26 cellular contexts compared by ENCODE assay signal in the genomic region with DNA sequence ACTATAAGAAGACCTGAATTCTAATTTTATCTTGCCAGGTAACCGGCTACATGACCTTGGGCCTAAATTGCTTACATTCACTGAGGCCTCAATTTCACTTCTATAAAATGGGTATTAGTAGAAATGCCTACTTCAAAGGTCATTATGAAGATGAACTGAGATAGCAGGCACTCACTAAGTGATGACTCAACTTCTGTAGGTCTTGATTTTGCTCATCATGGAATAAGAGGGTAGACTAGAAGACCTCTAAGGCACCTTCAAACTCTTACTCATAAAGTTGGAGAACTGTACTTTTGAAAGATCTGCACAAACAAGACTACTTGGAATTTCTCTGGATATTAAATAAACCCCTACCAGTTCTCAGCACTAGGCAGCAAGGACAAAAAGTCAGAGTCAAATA. TPM values are rescaled to one million over a fixed set of nuclear protein-coding genes. Genes with fewer than 3 reads are reported as not detected.
A peak's percentile ranks its signal among the peaks of the same experiment; 100 is the strongest.
DNase-seq lines count a peak whose midpoint lies in the region; ATAC-seq, FAIRE-seq and TF ChIP-seq lines count a peak whose summit lies in the region.
"Had no signal": no experiment of that assay in that cellular context is flagged by ENCODE, and none has a peak within 500 bp of the region (broad histone marks: within the 10 kb centered on the region; RNA-seq: fewer than 3 reads in every experiment).

No MANE protein-coding gene starts in this region.

- H3K4me1 ChIP-seq in KMS-11 (ENCODE audit: low read depth, poor library complexity, severe bottlenecking) (peaks cover 83% of the 10 kb centered on the region), GM12878 (ENCODE audit: control insufficient read depth, insufficient read depth, low read length) (peaks cover 4% of the 10 kb centered on the region; the same call in 1 of the 2 replicates)
- H3K4me1 ChIP-seq: BLaER1 treated with 17β-estradiol and CSF1 and Interleukin-3, amounts not matched to agents 10 nM and 100 nM had no signal

- H2AFZ ChIP-seq in KMS-11 (ENCODE audit: low read depth), result no peak overlapping the region
- H2AFZ ChIP-seq in GM12878 (ENCODE audit: control insufficient read depth, low read depth, low read length), result no peak overlapping the region

- H3K4me3 Mint-ChIP-seq in activated T-cell treated with anti-CD3 and anti-CD28 coated beads, Interleukin-2, amount 50 U/mL, for 24 hours, result no peak overlapping the region
- no peak overlapping the region for H3K4me3 Mint-ChIP-seq in activated T-helper 1 cell treated with anti-CD3 and anti-CD28 coated beads, Interleukin-12 subunit alpha, Interleukin-12 subunit beta, Interleukin-2, Interleukin-4 antibody, amounts not matched to agents 30 ng/mL and 10 ng/mL and 1 ng/mL, durations not matched to agents 14 hours and 24 hours and 36 hours
- H3K4me3 Mint-ChIP-seq: CD4-positive, alpha-beta memory T cell; IgD-negative memory B cell had no signal

- ATAC-seq in GM12878 (peak; percentile 26; the same call in 1 of the 3 replicates), GM18511 (IDR thresholded peaks at IDR 0.05; ENCODE audit: unreplicated experiment) (no peak)
- ATAC-seq: HCT116, Right ventricle myocardium inferior had no signal

- H3K9ac ChIP-seq in KMS-11, result no peak overlapping the region
- no peak overlapping the region for H3K9ac ChIP-seq in GM12878 (ENCODE audit: control insufficient read depth, insufficient read depth, low read length)
- H3K9ac ChIP-seq: BLaER1 treated with 17β-estradiol and CSF1 and Interleukin-3, amounts not matched to agents 10 nM and 100 nM had no signal

- H3K9me3 ChIP-seq in GM12878 (replicated peaks; ENCODE audit: control insufficient read depth, insufficient read depth, low read length), result no peaks in the 10 kb centered on the region
- H3K9me3 ChIP-seq: BLaER1 treated with 17β-estradiol and CSF1 and Interleukin-3, amounts not matched to agents 10 nM and 100 nM; SJCRH30 had no signal

- intact Hi-C loops in GM12878 (cut with micrococcal nuclease; ENCODE audit: unreplicated experiment), result no loop called here
- intact Hi-C loops in activated T-helper 1 cell treated with anti-CD3 and anti-CD28 coated beads, Interleukin-12 subunit alpha, Interleukin-12 subunit beta, Interleukin-2, Interleukin-4 antibody, amounts not matched to agents 30 ng/mL and 10 ng/mL and 1 ng/mL, durations not matched to agents 14 hours and 24 hours and 36 hours (cut with micrococcal nuclease), result no loop called here

- no peaks in the 10 kb centered on the region for H3K9me3 Mint-ChIP-seq in activated T-cell treated with anti-CD3 and anti-CD28 coated beads, Interleukin-2, amount 50 U/mL, for 24 hours
- no peaks in the 10 kb centered on the region for H3K9me3 Mint-ChIP-seq in activated T-helper 1 cell treated with anti-CD3 and anti-CD28 coated beads, Interleukin-12 subunit alpha, Interleukin-12 subunit beta, Interleukin-2, Interleukin-4 antibody, amounts not matched to agents 30 ng/mL and 10 ng/mL and 1 ng/mL, durations not matched to agents 14 hours and 24 hours and 36 hours
- H3K9me3 Mint-ChIP-seq: IgD-negative memory B cell had no signal

- no TSS peak for BruUV-seq in GM12878 (replicated peaks; lab: Mats Ljungman, UMichigan)

- TF ChIP-seq CTCF in KMS-11 (conservative IDR thresholded peaks at IDR 0.05; ENCODE audit: low read depth, low read length) (no peak), GM12878 (IDR thresholded peaks at IDR 0.05 in 2 of 3, conservative IDR thresholded peaks at IDR 0.05 in 1 of 3; ENCODE audit: control insufficient read depth in 2 of 3, extremely low read depth in 1 of 3, insufficient read depth in 1 of 3, low read depth in 3 of 3, low read length in 3 of 3) (no peak)

- H3K4me1 Mint-ChIP-seq in activated T-cell treated with anti-CD3 and anti-CD28 coated beads, Interleukin-2, amount 50 U/mL, for 24 hours (ENCODE audit: low read depth), result peaks cover 22% of the 10 kb centered on the region
- H3K4me1 Mint-ChIP-seq in activated T-helper 1 cell treated with anti-CD3 and anti-CD28 coated beads, Interleukin-12 subunit alpha, Interleukin-12 subunit beta, Interleukin-2, Interleukin-4 antibody, amounts not matched to agents 30 ng/mL and 10 ng/mL and 1 ng/mL, durations not matched to agents 14 hours and 24 hours and 36 hours (ENCODE audit: low read depth), result no peaks in the 10 kb centered on the region
- H3K4me1 Mint-ChIP-seq: CD4-positive, alpha-beta memory T cell; IgD-negative memory B cell had no signal

- WGBS in GM12878 (ENCODE audit: insufficient coverage, insufficient replicate concordance, low lambda C conversion rate, missing lambda C conversion rate), result 0% methylated on average over 1 of the region's 1 CpG

- TF ChIP-seq POLR2A in GM12878 (IDR thresholded peaks at IDR 0.05; ENCODE audit: low read depth, low read length), result no peak

- no peaks in the 10 kb centered on the region for H3K27me3 ChIP-seq in KMS-11 (ENCODE audit: insufficient read depth, low read depth)
- H3K27me3 ChIP-seq in GM12878 (replicated peaks in 1 of 2; ENCODE audit: control insufficient read depth in 2 of 2, insufficient read depth in 2 of 2, low read length in 1 of 2), result no peaks in the 10 kb centered on the region; a peak in 1 of 4 replicates
- H3K27me3 ChIP-seq: BLaER1 treated with 17β-estradiol and CSF1 and Interleukin-3, amounts not matched to agents 10 nM and 100 nM; SJCRH30 had no signal

- H4K20me1 ChIP-seq in KMS-11 (ENCODE audit: insufficient read depth) (no peaks in the 10 kb centered on the region), GM12878 (ENCODE audit: control insufficient read depth, insufficient read depth) (no peaks in the 10 kb centered on the region)
- H4K20me1 ChIP-seq: BLaER1 treated with 17β-estradiol and CSF1 and Interleukin-3, amounts not matched to agents 10 nM and 100 nM had no signal

- H3K4me2 ChIP-seq in KMS-11 (peak overlapping the region; percentile 17; the same call in 1 of the 2 replicates), GM12878 (ENCODE audit: control insufficient read depth, insufficient read depth) (no peak overlapping the region)
- H3K4me2 ChIP-seq: BLaER1 treated with 17β-estradiol and CSF1 and Interleukin-3, amounts not matched to agents 10 nM and 100 nM had no signal

- CTCF ChIA-PET in GM12878 (lab: Yijun Ruan, JAX), result no interaction called here

- no peaks in the 10 kb centered on the region for H3K36me3 ChIP-seq in KMS-11 (ENCODE audit: insufficient read depth)
- H3K36me3 ChIP-seq in GM12878 (ENCODE audit: control insufficient read depth in 2 of 2, insufficient read depth in 2 of 2, low read length in 1 of 2), result no peaks in the 10 kb centered on the region
- H3K36me3 ChIP-seq: BLaER1 treated with 17β-estradiol and CSF1 and Interleukin-3, amounts not matched to agents 10 nM and 100 nM; SJCRH30 had no signal

- H3K36me3 Mint-ChIP-seq in activated T-cell treated with anti-CD3 and anti-CD28 coated beads, Interleukin-2, amount 50 U/mL, for 24 hours (ENCODE audit: low read depth), result no peaks in the 10 kb centered on the region
- no peaks in the 10 kb centered on the region for H3K36me3 Mint-ChIP-seq in activated T-helper 1 cell treated with anti-CD3 and anti-CD28 coated beads, Interleukin-12 subunit alpha, Interleukin-12 subunit beta, Interleukin-2, Interleukin-4 antibody, amounts not matched to agents 30 ng/mL and 10 ng/mL and 1 ng/mL, durations not matched to agents 14 hours and 24 hours and 36 hours (ENCODE audit: low read depth)
- H3K36me3 Mint-ChIP-seq: CD4-positive, alpha-beta memory T cell; IgD-negative memory B cell had no signal

- SMC1A ChIA-PET in GM12878 (lab: Charles Lee; ENCODE audit: uncharacterized antibody, unreplicated experiment), result no interaction called here

- POLR2A ChIA-PET in GM12878 (lab: Charles Lee), result no interaction called here

- H3K27ac ChIP-seq in KMS-11, result no peak overlapping the region
- no peak overlapping the region for H3K27ac ChIP-seq in GM12878 (ENCODE audit: control insufficient read depth, insufficient read depth)
- H3K27ac ChIP-seq: BLaER1 treated with 17β-estradiol and CSF1 and Interleukin-3, amounts not matched to agents 10 nM and 100 nM; HL-60; SJCRH30 had no signal

- no peak for TF ChIP-seq EP300 in GM12878 (IDR thresholded peaks at IDR 0.05; ENCODE audit: borderline replicate concordance in 1 of 2, control insufficient read depth in 1 of 2, low read depth in 2 of 2, low read length in 2 of 2)

- in situ Hi-C loops in GM12878 (cut with MboI), result no loop called here

- no peak for DNase-seq in activated T-cell treated with anti-CD3 and anti-CD28 coated beads, Interleukin-2, amount 50 U/mL, for 24 hours
- DNase-seq in activated T-cell treated with anti-CD3 and anti-CD28 coated beads for 4 hours (no peak), ELR (ENCODE audit: low read depth) (peak; percentile 36), GM12878 (ENCODE audit: low read depth, low spot score) (no peak), ureter (ENCODE audit: low spot score) (no peak)
- DNase-seq in activated T-helper 1 cell treated with anti-CD3 and anti-CD28 coated beads, Interleukin-12 subunit alpha, Interleukin-12 subunit beta, Interleukin-2, Interleukin-4 antibody, amounts not matched to agents 30 ng/mL and 10 ng/mL and 1 ng/mL, durations not matched to agents 14 hours and 24 hours and 36 hours (ENCODE audit: low spot score), result no peak
- DNase-seq: AML-193; CD4-positive, alpha-beta memory T cell; COR-L47; GDM1; NCI-H1092; NCI-H1436; NCI-H187; NCI-H2107; NCI-H524; NCI-H748 treated with DMSO at 0.1 percent for 48 hours; SJCRH30 had no signal

- no peak for FAIRE-seq in GM12878 (lab: Jason Lieb, UNC)
- FAIRE-seq: GM19239, RCC 7860 had no signal

- H3K4me3 ChIP-seq in KMS-11 (IDR thresholded peaks at IDR 0.05; ENCODE audit: insufficient read depth, low read depth, low read length) (no peak overlapping the region), GM12878 (no peak overlapping the region)
- H3K4me3 ChIP-seq: BLaER1 treated with 17β-estradiol and CSF1 and Interleukin-3, amounts not matched to agents 10 nM and 100 nM; SJCRH30 had no signal

- RAD21 ChIA-PET in GM12878 (lab: Charles Lee; ENCODE audit: unreplicated experiment), result no interaction called here

- H3K27ac Mint-ChIP-seq in activated T-cell treated with anti-CD3 and anti-CD28 coated beads, Interleukin-2, amount 50 U/mL, for 24 hours, result peak overlapping the region; percentile 12
- no peak overlapping the region for H3K27ac Mint-ChIP-seq in activated T-helper 1 cell treated with anti-CD3 and anti-CD28 coated beads, Interleukin-12 subunit alpha, Interleukin-12 subunit beta, Interleukin-2, Interleukin-4 antibody, amounts not matched to agents 30 ng/mL and 10 ng/mL and 1 ng/mL, durations not matched to agents 14 hours and 24 hours and 36 hours
- H3K27ac Mint-ChIP-seq: CD4-positive, alpha-beta memory T cell; IgD-negative memory B cell had no signal

- H3K27me3 Mint-ChIP-seq in activated T-cell treated with anti-CD3 and anti-CD28 coated beads, Interleukin-2, amount 50 U/mL, for 24 hours, result peaks cover 25% of the 10 kb centered on the region
- peaks cover 4% of the 10 kb centered on the region for H3K27me3 Mint-ChIP-seq in activated T-helper 1 cell treated with anti-CD3 and anti-CD28 coated beads, Interleukin-12 subunit alpha, Interleukin-12 subunit beta, Interleukin-2, Interleukin-4 antibody, amounts not matched to agents 30 ng/mL and 10 ng/mL and 1 ng/mL, durations not matched to agents 14 hours and 24 hours and 36 hours (ENCODE audit: insufficient read depth)

- TF ChIP-seq RAD21 in GM12878 (IDR thresholded peaks at IDR 0.05; ENCODE audit: insufficient read depth, low read depth, low read length), result no peak

- H3K79me2 ChIP-seq in KMS-11 (ENCODE audit: insufficient read depth, low read depth) (no peaks in the 10 kb centered on the region), GM12878 (ENCODE audit: control insufficient read depth, insufficient read depth, low read length) (no peaks in the 10 kb centered on the region)

RNA-seq across cellular contexts. Expression of a gene that starts 39.3 kb away (rescaled TPM):
- total RNA-seq in GM12878 (2013; cell fraction: nucleolus; rRNA removed), result 1.8 and 2.2 TPM in 2 replicates
- total RNA-seq in GM12878 (2014; rRNA removed) (4.0 and 7.8 TPM in 2 replicates), GM12878 (2014; rRNA removed; fragmentation: Illumina TruSeq; extraction: Trizol) (3.5 and 5.5 TPM in 2 replicates), GM12878 (2021) (3.9 and 6.7 TPM in 2 replicates), ureter (112 TPM)
- 1.0 TPM for polyA plus RNA-seq in GM12878 (2011; ENCODE audit: low read depth)
- polyA plus RNA-seq in GM12878 (2011; rRNA removed) (0.76 and 0.86 TPM in 2 replicates), GM12878 (2014; fragmentation: Illumina TruSeq; extraction: Trizol) (3.1 and 3.5 TPM in 2 replicates), GM12878 (2014; fragmentation: Nextera tagmentation; extraction: Ambion mirVana) (1 to 10 TPM; 1.1 to 1.6 TPM), GM12878 (2014; rRNA removed) (3.2 and 3.9 TPM in 2 replicates), GM12878 (2016; fragmentation: Nextera tagmentation; extraction: Ambion mirVana) (1 to 10 TPM; 5.2 to 6.6 TPM)
- 0.72 and 0.75 TPM in 2 replicates for polyA plus RNA-seq in GM12878 (2011; cell fraction: cytosol; rRNA removed)
- polyA plus RNA-seq in GM12878 (2011; cell fraction: nucleus; rRNA removed), result 0.70 and 1.2 TPM in 2 replicates
- polyA plus RNA-seq in GM12878 (2012), result 0.83 and 1.4 TPM in 2 replicates
- 2.1 and 2.6 TPM in 2 replicates for polyA minus RNA-seq in GM12878 (2011; rRNA and poly(A)+ RNA removed)
- polyA minus RNA-seq in GM12878 (2011; cell fraction: cytosol; rRNA and poly(A)+ RNA removed), result 0.67 and 1.7 TPM in 2 replicates
- 0.60 and 2.5 TPM in 2 replicates for polyA minus RNA-seq in GM12878 (2011; cell fraction: nucleus; rRNA and poly(A)+ RNA removed)
- total RNA-seq in activated T-helper 1 cell treated with anti-CD3 and anti-CD28 coated beads, Interleukin-12 subunit alpha, Interleukin-12 subunit beta, Interleukin-2, Interleukin-4 antibody, amounts not matched to agents 30 ng/mL and 10 ng/mL and 1 ng/mL, durations not matched to agents 14 hours and 24 hours and 36 hours, result 5.9 and 6.1 TPM in 2 replicates
- polyA plus RNA-seq: IgD-negative memory B cell had no signal

Comparison
In these comparisons a context has a peak if more than half of its experiments do, and no peak if none do; other contexts are left out.
1. RNA of a gene that starts 39.3 kb away (total RNA-seq): 112 TPM in ureter (single experiment); 1.8 to 7.8 TPM in GM12878 and 5.9 to 6.1 TPM in activated T-helper 1 cell treated with anti-CD3 and anti-CD28 coated beads, Interleukin-12 subunit alpha, Interleukin-12 subunit beta, Interleukin-2, Interleukin-4 antibody, amounts not matched to agents 30 ng/mL and 10 ng/mL and 1 ng/mL, durations not matched to agents 14 hours and 24 hours and 36 hours; every median in the first group is over 10 times any median in the second.